ENCODE assay signal across 7 cellular contexts in genomic region chr17:42666126-42666525, GRCh38. TPM values are rescaled to one million over a fixed set of nuclear protein-coding genes. Genes with fewer than 3 reads are reported as not detected.
DNase-seq lines count a peak whose midpoint lies in the region; ATAC-seq, FAIRE-seq and TF ChIP-seq lines count a peak whose summit lies in the region.
"Not testable (repeated sequence)": the region's sequence is repeated elsewhere in the genome, so short reads cannot be mapped to it uniquely, and the experiment has no call there.

No MANE protein-coding gene starts in this region.

- H3K79me2 ChIP-seq in mammary epithelial cell (ENCODE audit: insufficient read depth, low read length); HepG2 (ENCODE audit: insufficient read depth, low read length): not testable (repeated sequence)

- CTCF ChIA-PET in mammary epithelial cell (lab: Charles Lee; ENCODE audit: low non-redundant PET); HepG2 (lab: Yijun Ruan, JAX; ENCODE audit: low intra/inter-chr PET ratio, low total read pairs): not testable (repeated sequence)

- FAIRE-seq in HepG2 (lab: Jason Lieb, UNC): not testable (repeated sequence)

- not testable (repeated sequence) for TF ChIP-seq POLR2A in HepG2 (IDR thresholded peaks at IDR 0.05; ENCODE audit: insufficient read depth in 1 of 2, low read depth in 2 of 2, low read length in 2 of 2); gastrocnemius medialis (IDR thresholded peaks at IDR 0.05); vagina (IDR thresholded peaks at IDR 0.05)

- dilution Hi-C loops in mammary epithelial cell (cut with HindIII; ENCODE audit: low sequenced_read_pairs): loop anchor here (10.0 kb wide), 1 partner anchor 59 kb away; no protein-coding TSS in a partner anchor

- DNase-seq in RWPE2 (ENCODE audit: low spot score); mammary epithelial cell; HepG2 (ENCODE audit: low spot score); gastrocnemius medialis; tibial artery; vagina (ENCODE audit: extremely low spot score in 2 of 2): not testable (repeated sequence)

- intact Hi-C loops in mammary epithelial cell (cut with micrococcal nuclease); HepG2 (cut with micrococcal nuclease; ENCODE audit: unreplicated experiment); tibial artery (cut with DNase I; ENCODE audit: low total_unique reads); vagina (cut with DNase I): not testable (repeated sequence)
- intact Hi-C loops in gastrocnemius medialis (cut with DNase I; ENCODE audit: low total_unique reads): loop anchor here (2.0 kb wide), 1 partner anchor 47 kb away; no protein-coding TSS in a partner anchor

- not testable (repeated sequence) for H2AFZ ChIP-seq in mammary epithelial cell (ENCODE audit: low read depth, low read length); HepG2 (ENCODE audit: low read length)

- not testable (repeated sequence) for H4K20me1 ChIP-seq in mammary epithelial cell (ENCODE audit: insufficient read depth, low read length); HepG2 (ENCODE audit: insufficient read depth, low read length)

- H3K36me3 ChIP-seq in RWPE2 (ENCODE audit: low read depth): peaks cover 87% of the 10 kb centered on the region
- H3K36me3 ChIP-seq in mammary epithelial cell (ENCODE audit: insufficient read depth, low read length): peaks cover 13% of the 10 kb centered on the region
- peaks cover 12 to 53% of the 10 kb centered on the region in 2 experiments for H3K36me3 ChIP-seq in HepG2 (replicated peaks in 1 of 2; ENCODE audit: control insufficient read depth in 1 of 2, insufficient read depth in 2 of 2, low read length in 2 of 2)
- peaks cover 0 to 27% of the 10 kb centered on the region in 2 donors for H3K36me3 ChIP-seq in gastrocnemius medialis
- peaks cover 27 to 81% (median 60%) of the 10 kb centered on the region in 3 donors for H3K36me3 ChIP-seq in tibial artery
- H3K36me3 ChIP-seq in vagina: peaks cover 0 to 45% of the 10 kb centered on the region in 2 donors

- TSS peak; percentile 18 for BruUV-seq in mammary epithelial cell (replicated peaks; lab: Mats Ljungman, UMichigan)
- not testable (repeated sequence) for BruUV-seq in HepG2 (replicated peaks; lab: Mats Ljungman, UMichigan)

- H3K4me2 ChIP-seq in mammary epithelial cell (ENCODE audit: insufficient read depth, low read depth, low read length); HepG2 (ENCODE audit: low read depth, low read length): not testable (repeated sequence)

- not testable (repeated sequence) for TF ChIP-seq EP300 in HepG2 (IDR thresholded peaks at IDR 0.05; ENCODE audit: low read depth in 2 of 2, low read length in 2 of 2); HepG2 (CRISPR knock-in tag; IDR thresholded peaks at IDR 0.05; ENCODE audit: borderline replicate concordance)

- not testable (repeated sequence) for H3K9ac ChIP-seq in mammary epithelial cell (ENCODE audit: insufficient read depth, low read length); HepG2 (ENCODE audit: insufficient read depth, low read depth, low read length)

- not testable (repeated sequence) for H3K4me3 ChIP-seq in RWPE2 (ENCODE audit: severe bottlenecking); mammary epithelial cell (replicated peaks in 1 of 3; ENCODE audit: insufficient read depth in 1 of 3, low read depth in 2 of 3, low read length in 3 of 3); HepG2 (replicated peaks in 1 of 3; ENCODE audit: insufficient read depth in 1 of 3, low read depth in 2 of 3, low read length in 3 of 3); gastrocnemius medialis; tibial artery; vagina

- not testable (repeated sequence) for TF ChIP-seq RAD21 in HepG2 (CRISPR knock-in tag; IDR thresholded peaks at IDR 0.05)

- not testable (repeated sequence) for H3K9me3 ChIP-seq in RWPE2 (ENCODE audit: severe bottlenecking); mammary epithelial cell (replicated peaks; ENCODE audit: insufficient read depth, low read length); HepG2 (ENCODE audit: low read length); gastrocnemius medialis; tibial artery; vagina

- ATAC-seq in RWPE2 (ENCODE audit: low read depth); HepG2; gastrocnemius medialis: not testable (repeated sequence)

- H3K27ac ChIP-seq in 22Rv1: peak overlapping the region; percentile 71; the same call in 1 of the 2 replicates
- peak overlapping the region; percentile 83 for H3K27ac ChIP-seq in RWPE2 (ENCODE audit: poor library complexity, severe bottlenecking)
- H3K27ac ChIP-seq in mammary epithelial cell (ENCODE audit: insufficient read depth, low read depth, low read length); HepG2 (ENCODE audit: extremely low read length, insufficient read depth, low read length): not testable (repeated sequence)
- peak overlapping the region; percentile 82 to 93 (median 89) for H3K27ac ChIP-seq in gastrocnemius medialis
- peak overlapping the region; percentile 75 to 78 for H3K27ac ChIP-seq in tibial artery
- H3K27ac ChIP-seq in vagina: peak overlapping the region; percentile 68

- in situ Hi-C loops in mammary epithelial cell (cut with MboI; ENCODE audit: low sequenced_read_pairs in 2 of 2); HepG2 (cut with HindIII; ENCODE audit: extremely low pct_ligation_motif_present, low pct_unique_long_range_greater_than_20kb): not testable (repeated sequence)
- in situ Hi-C loops in gastrocnemius medialis (cut with MboI; ENCODE audit: low sequenced_read_pairs in 4 of 4): loop anchor here in 1 of 4 donors (10.0 kb wide), 1 partner anchor 51 kb away; no protein-coding TSS in a partner anchor

- WGBS in mammary epithelial cell (ENCODE audit: low coverage, missing lambda C conversion rate): 100% methylated on average over 1 of the region's 16 CpGs
- 99% methylated on average over 4 of the region's 16 CpGs for WGBS in HepG2 (ENCODE audit: low lambda C conversion rate)

- H3K4me1 ChIP-seq in RWPE2 (ENCODE audit: insufficient read depth, poor library complexity, severe bottlenecking): peaks cover 32% of the 10 kb centered on the region
- H3K4me1 ChIP-seq in mammary epithelial cell (ENCODE audit: insufficient read depth, low read length): peaks cover 30% of the 10 kb centered on the region
- H3K4me1 ChIP-seq in HepG2 (ENCODE audit: insufficient read depth, low read length): peaks cover 29% of the 10 kb centered on the region
- peaks cover 28 to 33% of the 10 kb centered on the region in 2 donors for H3K4me1 ChIP-seq in gastrocnemius medialis
- H3K4me1 ChIP-seq in tibial artery: peaks cover 0 to 74% (median 52%) of the 10 kb centered on the region in 4 donors
- peaks cover 46% of the 10 kb centered on the region for H3K4me1 ChIP-seq in vagina

- not testable (repeated sequence) for H3K27me3 ChIP-seq in RWPE2 (ENCODE audit: insufficient read depth, poor library complexity, severe bottlenecking); mammary epithelial cell (ENCODE audit: insufficient read depth, low read length); HepG2 (ENCODE audit: control insufficient read depth in 1 of 2, insufficient read depth in 2 of 2, low read length in 2 of 2); gastrocnemius medialis; tibial artery; vagina

- not testable (repeated sequence) for TF ChIP-seq CTCF in 22Rv1 (IDR thresholded peaks at IDR 0.05); RWPE2 (IDR thresholded peaks at IDR 0.05; ENCODE audit: poor library complexity, severe bottlenecking); mammary epithelial cell (conservative IDR thresholded peaks at IDR 0.05 in 1 of 2, IDR thresholded peaks at IDR 0.05 in 1 of 2; ENCODE audit: extremely low read depth in 1 of 2, insufficient read depth in 1 of 2, low read depth in 1 of 2, low read length in 2 of 2); HepG2 (CRISPR knock-in tag; IDR thresholded peaks at IDR 0.05); gastrocnemius medialis (IDR thresholded peaks at IDR 0.05 in 4 of 5, conservative IDR thresholded peaks at IDR 0.05 in 1 of 5); tibial artery (IDR thresholded peaks at IDR 0.05); vagina (IDR thresholded peaks at IDR 0.05)

- POLR2A ChIA-PET in HepG2 (lab: Yijun Ruan, JAX): interaction anchor here (4.4 kb wide), 1 partner anchor 12 kb away, joined by 38 read pairs; the partner anchor contains the start of gene PLEKHH3

RNA-seq across cellular contexts. Expression of gene TUBG2, which starts 7.0 kb away (rescaled TPM):
- total RNA-seq in mammary epithelial cell (10 to 100 TPM; 12.3 to 34.8 TPM), HepG2 (2016; rRNA removed; fragmentation: Illumina TruSeq; extraction: Trizol) (6.6 and 16.0 TPM in 2 replicates), gastrocnemius medialis (1 to 10 TPM; 3.9 to 5.2 (median 4.2) TPM), vagina (44.7 TPM)
- polyA plus RNA-seq in mammary epithelial cell (24.6 TPM), HepG2 (2011; rRNA removed) (42.3 and 48.3 TPM in 2 replicates)
- 23.5 TPM for polyA minus RNA-seq in mammary epithelial cell
- 6.2 and 7.8 TPM in 2 replicates for total RNA-seq in HepG2 (2016; cell fraction: cytosol; rRNA removed; fragmentation: Illumina TruSeq; extraction: Trizol; ENCODE audit: low read depth)
- total RNA-seq in HepG2 (2016; cell fraction: insoluble cytoplasmic fraction; rRNA removed; fragmentation: Illumina TruSeq; extraction: Trizol): 5.9 and 16.8 TPM in 2 replicates
- 10.7 and 11.2 TPM in 2 replicates for total RNA-seq in HepG2 (2016; cell fraction: membrane; rRNA removed; fragmentation: Illumina TruSeq; extraction: Trizol)
- total RNA-seq in HepG2 (2016; cell fraction: nucleus; rRNA removed; fragmentation: Illumina TruSeq; extraction: Trizol): 22.8 and 25.9 TPM in 2 replicates
- 26.1 and 26.6 TPM in 2 replicates for polyA plus RNA-seq in HepG2 (2011; cell fraction: cytosol; rRNA removed)
- 251 and 257 TPM in 2 replicates for polyA plus RNA-seq in HepG2 (2011; cell fraction: nucleus; rRNA removed)
- polyA plus RNA-seq in HepG2 (2012): 33.9 and 38.4 TPM in 2 replicates
- polyA plus RNA-seq in HepG2 (2016; cell fraction: cytosol; fragmentation: Illumina TruSeq; extraction: Trizol; ENCODE audit: low read depth): 10.7 and 13.2 TPM in 2 replicates
- polyA plus RNA-seq in HepG2 (2016; cell fraction: insoluble cytoplasmic fraction; fragmentation: Illumina TruSeq; extraction: Trizol; ENCODE audit: low read depth): 13.2 and 18.2 TPM in 2 replicates
- 19.9 and 20.4 TPM in 2 replicates for polyA plus RNA-seq in HepG2 (2016; cell fraction: membrane; fragmentation: Illumina TruSeq; extraction: Trizol; ENCODE audit: low read depth)
- polyA plus RNA-seq in HepG2 (2016; cell fraction: nucleus; fragmentation: Illumina TruSeq; extraction: Trizol; ENCODE audit: insufficient read depth, low read depth): 85.4 and 93.9 TPM in 2 replicates
- polyA minus RNA-seq in HepG2 (2011; rRNA and poly(A)+ RNA removed; ENCODE audit: low replicate concordance): 4.8 and 24.0 TPM in 2 replicates
- 8.4 and 8.6 TPM in 2 replicates for polyA minus RNA-seq in HepG2 (2011; cell fraction: cytosol; rRNA and poly(A)+ RNA removed)
- polyA minus RNA-seq in HepG2 (2011; cell fraction: nucleus; rRNA and poly(A)+ RNA removed): 41.6 and 47.0 TPM in 2 replicates

RNA-seq across cellular contexts. Expression of gene PLEKHH3, which starts 10.7 kb away (rescaled TPM):
- total RNA-seq in mammary epithelial cell (10 to 100 TPM; 22.1 to 22.7 TPM), HepG2 (2016; rRNA removed; fragmentation: Illumina TruSeq; extraction: Trizol) (9.3 and 19.9 TPM in 2 replicates), gastrocnemius medialis (10 to 100 TPM; 13.4 to 36.0 (median 31.3) TPM), vagina (44.9 TPM)
- polyA plus RNA-seq in mammary epithelial cell (5.8 TPM), HepG2 (2011; rRNA removed) (6.0 and 7.5 TPM in 2 replicates)
- polyA minus RNA-seq in mammary epithelial cell: 1.9 TPM
- total RNA-seq in HepG2 (2016; cell fraction: cytosol; rRNA removed; fragmentation: Illumina TruSeq; extraction: Trizol; ENCODE audit: low read depth): 2.9 and 5.1 TPM in 2 replicates
- total RNA-seq in HepG2 (2016; cell fraction: insoluble cytoplasmic fraction; rRNA removed; fragmentation: Illumina TruSeq; extraction: Trizol): 10.2 and 18.9 TPM in 2 replicates
- 8.9 and 10.3 TPM in 2 replicates for total RNA-seq in HepG2 (2016; cell fraction: membrane; rRNA removed; fragmentation: Illumina TruSeq; extraction: Trizol)
- 10.2 and 14.4 TPM in 2 replicates for total RNA-seq in HepG2 (2016; cell fraction: nucleus; rRNA removed; fragmentation: Illumina TruSeq; extraction: Trizol)
- polyA plus RNA-seq in HepG2 (2011; cell fraction: cytosol; rRNA removed): 3.4 and 6.4 TPM in 2 replicates
- 38.3 and 39.7 TPM in 2 replicates for polyA plus RNA-seq in HepG2 (2011; cell fraction: nucleus; rRNA removed)
- polyA plus RNA-seq in HepG2 (2012): 7.4 and 10.5 TPM in 2 replicates
- 2.3 and 2.4 TPM in 2 replicates for polyA plus RNA-seq in HepG2 (2016; cell fraction: cytosol; fragmentation: Illumina TruSeq; extraction: Trizol; ENCODE audit: low read depth)
- polyA plus RNA-seq in HepG2 (2016; cell fraction: insoluble cytoplasmic fraction; fragmentation: Illumina TruSeq; extraction: Trizol; ENCODE audit: low read depth): 8.9 and 12.6 TPM in 2 replicates
- polyA plus RNA-seq in HepG2 (2016; cell fraction: membrane; fragmentation: Illumina TruSeq; extraction: Trizol; ENCODE audit: low read depth): 5.4 and 5.8 TPM in 2 replicates
- polyA plus RNA-seq in HepG2 (2016; cell fraction: nucleus; fragmentation: Illumina TruSeq; extraction: Trizol; ENCODE audit: insufficient read depth, low read depth): 31.7 and 34.0 TPM in 2 replicates
- polyA minus RNA-seq in HepG2 (2011; rRNA and poly(A)+ RNA removed; ENCODE audit: low replicate concordance): 7.4 and 8.5 TPM in 2 replicates
- 5.2 and 7.6 TPM in 2 replicates for polyA minus RNA-seq in HepG2 (2011; cell fraction: cytosol; rRNA and poly(A)+ RNA removed)
- polyA minus RNA-seq in HepG2 (2011; cell fraction: nucleus; rRNA and poly(A)+ RNA removed): 6.4 and 7.6 TPM in 2 replicates

RNA-seq across cellular contexts. Expression of gene CCR10, which starts 15.5 kb away (rescaled TPM):
- total RNA-seq in mammary epithelial cell (under 1 TPM in 1 of 2 donors, not detected in 1; 0.21 TPM), HepG2 (2016; rRNA removed; fragmentation: Illumina TruSeq; extraction: Trizol) (0.20 and 0.29 TPM in 2 replicates), gastrocnemius medialis (1 to 10 TPM; 2.0 to 4.6 (median 4.0) TPM), vagina (3.2 TPM)
- polyA plus RNA-seq in mammary epithelial cell (0.14 TPM), HepG2 (2011; rRNA removed) (0.54 and 0.63 TPM in 2 replicates)
- polyA minus RNA-seq in mammary epithelial cell: not detected
- total RNA-seq in HepG2 (2016; cell fraction: cytosol; rRNA removed; fragmentation: Illumina TruSeq; extraction: Trizol; ENCODE audit: low read depth): 0.10 and 0.26 TPM in 2 replicates
- 0.15 and 0.48 TPM in 2 replicates for total RNA-seq in HepG2 (2016; cell fraction: insoluble cytoplasmic fraction; rRNA removed; fragmentation: Illumina TruSeq; extraction: Trizol)
- total RNA-seq in HepG2 (2016; cell fraction: membrane; rRNA removed; fragmentation: Illumina TruSeq; extraction: Trizol): 0.24 and 0.37 TPM in 2 replicates
- total RNA-seq in HepG2 (2016; cell fraction: nucleus; rRNA removed; fragmentation: Illumina TruSeq; extraction: Trizol): 0.38 and 0.47 TPM in 2 replicates
- 0.69 and 0.85 TPM in 2 replicates for polyA plus RNA-seq in HepG2 (2011; cell fraction: cytosol; rRNA removed)
- 6.7 and 9.2 TPM in 2 replicates for polyA plus RNA-seq in HepG2 (2011; cell fraction: nucleus; rRNA removed)
- 1.1 TPM in 2 replicates for polyA plus RNA-seq in HepG2 (2012)
- 0.08 and 0.14 TPM in 2 replicates for polyA plus RNA-seq in HepG2 (2016; cell fraction: cytosol; fragmentation: Illumina TruSeq; extraction: Trizol; ENCODE audit: low read depth)
- 0.19 TPM in 1 of 2 replicates, not detected in the other for polyA plus RNA-seq in HepG2 (2016; cell fraction: insoluble cytoplasmic fraction; fragmentation: Illumina TruSeq; extraction: Trizol; ENCODE audit: low read depth)
- 0.13 TPM in 1 of 2 replicates, not detected in the other for polyA plus RNA-seq in HepG2 (2016; cell fraction: membrane; fragmentation: Illumina TruSeq; extraction: Trizol; ENCODE audit: low read depth)
- 1.4 and 2.1 TPM in 2 replicates for polyA plus RNA-seq in HepG2 (2016; cell fraction: nucleus; fragmentation: Illumina TruSeq; extraction: Trizol; ENCODE audit: insufficient read depth, low read depth)
- polyA minus RNA-seq in HepG2 (2011; rRNA and poly(A)+ RNA removed; ENCODE audit: low replicate concordance): 0.19 and 0.62 TPM in 2 replicates
- 0.40 and 0.62 TPM in 2 replicates for polyA minus RNA-seq in HepG2 (2011; cell fraction: cytosol; rRNA and poly(A)+ RNA removed)
- 0.77 and 0.87 TPM in 2 replicates for polyA minus RNA-seq in HepG2 (2011; cell fraction: nucleus; rRNA and poly(A)+ RNA removed)

RNA-seq across cellular contexts. Expression of gene CNTNAP1, which starts 16.2 kb away (rescaled TPM):
- total RNA-seq in mammary epithelial cell: 1 to 10 TPM in 1 of 2 donors, under 1 TPM in 1; 0.50 to 4.5 TPM
- 2.3 TPM for polyA plus RNA-seq in mammary epithelial cell
- polyA minus RNA-seq in mammary epithelial cell: 4.4 TPM
- total RNA-seq in HepG2 (2016; rRNA removed; fragmentation: Illumina TruSeq; extraction: Trizol): 1.2 and 4.5 TPM in 2 replicates
- 1.7 TPM in 2 replicates for total RNA-seq in HepG2 (2016; cell fraction: cytosol; rRNA removed; fragmentation: Illumina TruSeq; extraction: Trizol; ENCODE audit: low read depth)
- 1.4 and 4.9 TPM in 2 replicates for total RNA-seq in HepG2 (2016; cell fraction: insoluble cytoplasmic fraction; rRNA removed; fragmentation: Illumina TruSeq; extraction: Trizol)
- total RNA-seq in HepG2 (2016; cell fraction: membrane; rRNA removed; fragmentation: Illumina TruSeq; extraction: Trizol): 1.1 and 1.5 TPM in 2 replicates
- total RNA-seq in HepG2 (2016; cell fraction: nucleus; rRNA removed; fragmentation: Illumina TruSeq; extraction: Trizol): 4.9 and 6.9 TPM in 2 replicates
- 7.7 and 10.7 TPM in 2 replicates for polyA plus RNA-seq in HepG2 (2011; rRNA removed)
- polyA plus RNA-seq in HepG2 (2011; cell fraction: cytosol; rRNA removed): 4.1 and 4.4 TPM in 2 replicates
- 62.6 and 69.7 TPM in 2 replicates for polyA plus RNA-seq in HepG2 (2011; cell fraction: nucleus; rRNA removed)
- polyA plus RNA-seq in HepG2 (2012): 9.2 and 13.1 TPM in 2 replicates
- polyA plus RNA-seq in HepG2 (2016; cell fraction: cytosol; fragmentation: Illumina TruSeq; extraction: Trizol; ENCODE audit: low read depth): 0.15 and 0.23 TPM in 2 replicates
- polyA plus RNA-seq in HepG2 (2016; cell fraction: insoluble cytoplasmic fraction; fragmentation: Illumina TruSeq; extraction: Trizol; ENCODE audit: low read depth): 1.1 and 1.6 TPM in 2 replicates
- 0.47 and 0.51 TPM in 2 replicates for polyA plus RNA-seq in HepG2 (2016; cell fraction: membrane; fragmentation: Illumina TruSeq; extraction: Trizol; ENCODE audit: low read depth)
- polyA plus RNA-seq in HepG2 (2016; cell fraction: nucleus; fragmentation: Illumina TruSeq; extraction: Trizol; ENCODE audit: insufficient read depth, low read depth): 19.8 and 23.5 TPM in 2 replicates
- polyA minus RNA-seq in HepG2 (2011; rRNA and poly(A)+ RNA removed; ENCODE audit: low replicate concordance): 2.2 and 13.9 TPM in 2 replicates
- polyA minus RNA-seq in HepG2 (2011; cell fraction: cytosol; rRNA and poly(A)+ RNA removed): 8.8 TPM in 2 replicates
- 12.2 and 13.8 TPM in 2 replicates for polyA minus RNA-seq in HepG2 (2011; cell fraction: nucleus; rRNA and poly(A)+ RNA removed)
- total RNA-seq in gastrocnemius medialis: under 1 TPM; 0.22 to 0.41 (median 0.40) TPM
- total RNA-seq in vagina: 5.9 TPM

RNA-seq across cellular contexts. Expression of gene TUBG1, which starts 56.6 kb away (rescaled TPM):
- 100 to 1,000 TPM in 1 of 2 donors, 10 to 100 TPM in 1; 43.0 to 133 TPM for total RNA-seq in mammary epithelial cell
- 245 TPM for polyA plus RNA-seq in mammary epithelial cell
- polyA minus RNA-seq in mammary epithelial cell: 195 TPM
- total RNA-seq in HepG2 (2016; rRNA removed; fragmentation: Illumina TruSeq; extraction: Trizol): 137 TPM in 2 replicates
- 65.3 and 68.5 TPM in 2 replicates for total RNA-seq in HepG2 (2016; cell fraction: cytosol; rRNA removed; fragmentation: Illumina TruSeq; extraction: Trizol; ENCODE audit: low read depth)
- 118 and 133 TPM in 2 replicates for total RNA-seq in HepG2 (2016; cell fraction: insoluble cytoplasmic fraction; rRNA removed; fragmentation: Illumina TruSeq; extraction: Trizol)
- 83.5 and 99.6 TPM in 2 replicates for total RNA-seq in HepG2 (2016; cell fraction: membrane; rRNA removed; fragmentation: Illumina TruSeq; extraction: Trizol)
- 65.3 and 71.5 TPM in 2 replicates for total RNA-seq in HepG2 (2016; cell fraction: nucleus; rRNA removed; fragmentation: Illumina TruSeq; extraction: Trizol)
- polyA plus RNA-seq in HepG2 (2011; rRNA removed): 74.1 and 89.3 TPM in 2 replicates
- 114 and 152 TPM in 2 replicates for polyA plus RNA-seq in HepG2 (2011; cell fraction: cytosol; rRNA removed)
- polyA plus RNA-seq in HepG2 (2011; cell fraction: nucleus; rRNA removed): 206 and 230 TPM in 2 replicates
- polyA plus RNA-seq in HepG2 (2012): 163 and 164 TPM in 2 replicates
- polyA plus RNA-seq in HepG2 (2016; cell fraction: cytosol; fragmentation: Illumina TruSeq; extraction: Trizol; ENCODE audit: low read depth): 70.4 and 79.1 TPM in 2 replicates
- polyA plus RNA-seq in HepG2 (2016; cell fraction: insoluble cytoplasmic fraction; fragmentation: Illumina TruSeq; extraction: Trizol; ENCODE audit: low read depth): 164 and 224 TPM in 2 replicates
- polyA plus RNA-seq in HepG2 (2016; cell fraction: membrane; fragmentation: Illumina TruSeq; extraction: Trizol; ENCODE audit: low read depth): 82.1 and 83.3 TPM in 2 replicates
- polyA plus RNA-seq in HepG2 (2016; cell fraction: nucleus; fragmentation: Illumina TruSeq; extraction: Trizol; ENCODE audit: insufficient read depth, low read depth): 151 and 152 TPM in 2 replicates
- 163 and 181 TPM in 2 replicates for polyA minus RNA-seq in HepG2 (2011; rRNA and poly(A)+ RNA removed; ENCODE audit: low replicate concordance)
- polyA minus RNA-seq in HepG2 (2011; cell fraction: cytosol; rRNA and poly(A)+ RNA removed): 63.3 and 66.4 TPM in 2 replicates
- polyA minus RNA-seq in HepG2 (2011; cell fraction: nucleus; rRNA and poly(A)+ RNA removed): 45.7 and 49.9 TPM in 2 replicates
- 100 to 1,000 TPM in 1 of 4 donors, 10 to 100 TPM in 3; 54.7 to 125 (median 91.7) TPM for total RNA-seq in gastrocnemius medialis
- 33.9 TPM for total RNA-seq in vagina
